In the genomic region with DNA sequence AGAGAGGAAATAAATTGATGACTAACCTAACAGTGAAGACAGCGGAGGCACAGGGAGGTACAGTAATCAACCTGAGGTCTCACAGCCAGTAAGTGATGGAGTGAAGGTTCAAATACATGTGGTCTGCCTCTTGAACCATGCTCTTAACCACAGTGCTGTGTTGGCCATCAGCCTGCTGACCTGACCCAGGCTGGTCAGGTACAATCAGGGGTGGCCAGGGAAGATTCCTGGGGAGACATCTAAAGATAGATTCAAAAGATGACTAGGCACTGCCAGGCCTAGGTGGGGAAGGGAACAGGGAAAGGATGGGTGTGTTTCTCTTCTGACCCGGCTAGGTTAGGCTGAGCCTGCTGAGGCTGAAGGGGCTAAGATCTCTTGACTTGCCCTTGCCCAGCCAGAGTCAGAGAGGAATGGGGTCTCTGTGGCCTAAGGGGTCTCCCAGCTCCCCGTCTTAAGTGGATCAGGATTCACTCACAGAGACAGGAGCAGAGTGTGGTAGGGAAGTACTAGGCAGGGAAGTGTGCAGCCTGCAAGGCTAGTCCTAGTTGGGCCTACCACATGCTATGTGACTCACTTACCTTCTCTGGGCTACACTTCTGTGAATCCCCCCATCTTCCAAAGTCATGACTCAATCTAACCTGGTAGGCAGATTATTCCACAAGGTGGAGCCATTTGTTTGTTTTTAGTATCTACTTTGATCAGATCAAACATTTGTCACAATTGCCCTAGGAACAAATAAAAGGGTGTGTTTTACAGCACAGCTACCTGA, we compare ENCODE assay signal across 8 cellular contexts. TPM values are rescaled to one million over a fixed set of nuclear protein-coding genes. Genes with fewer than 3 reads are reported as not detected.
A peak's percentile ranks its signal among the peaks of the same experiment; 100 is the strongest.
DNase-seq lines count a peak whose midpoint lies in the region; ATAC-seq, FAIRE-seq and TF ChIP-seq lines count a peak whose summit lies in the region.

No MANE protein-coding gene starts in this region.

- H3K27ac Mint-ChIP-seq in activated naive CD8-positive, alpha-beta T cell treated with anti-CD3 and anti-CD28 coated beads, Interleukin-2, amount 10 ng/mL, durations not matched to agents 7 days and 5 days, result peak overlapping the region; percentile 33

- H3K9me3 Mint-ChIP-seq in activated naive CD8-positive, alpha-beta T cell treated with anti-CD3 and anti-CD28 coated beads, Interleukin-2, amount 10 ng/mL, durations not matched to agents 7 days and 5 days, result no peaks in the 10 kb centered on the region

- DNase-seq in D721Med (ENCODE audit: insufficient read length, low spot score), result no peak
- DNase-seq in HFF-Myc (ENCODE audit: extremely low read depth, low read depth), result peak; percentile 52
- DNase-seq in OCI-M1 (lab: John Stamatoyannopoulos, UW), result peak; percentile 82
- DNase-seq in activated naive CD8-positive, alpha-beta T cell treated with anti-CD3 and anti-CD28 coated beads, Interleukin-2, amount 10 ng/mL, durations not matched to agents 7 days and 5 days, result no peak
- DNase-seq in iPS-NIHi11 (ENCODE audit: low spot score), result peak; percentile 46
- peak; percentile 36 to 38 for DNase-seq in stimulated activated CD8-positive, alpha-beta memory T cell treated with anti-CD3 and anti-CD28 coated beads, Interleukin-7, amount 100 ng/mL, for 4 hours (ENCODE audit: low read depth in 2 of 2)
- no peak for DNase-seq in NCI-H2107 (lab: John Stamatoyannopoulos, UW)

- no peak overlapping the region for H3K4me3 Mint-ChIP-seq in activated naive CD8-positive, alpha-beta T cell treated with anti-CD3 and anti-CD28 coated beads, Interleukin-2, amount 10 ng/mL, durations not matched to agents 7 days and 5 days

- POLR2A ChIA-PET in activated naive CD8-positive, alpha-beta T cell treated with anti-CD3 and anti-CD28 coated beads, Interleukin-2, amount 10 ng/mL, durations not matched to agents 7 days and 5 days (lab: Charles Lee), result interaction anchor here (1.4 to 1.6 kb wide), 2 partner anchors 21 to 118 kb away, joined by 4 to 6 read pairs; no protein-coding TSS in a partner anchor

- H3K4me3 ChIP-seq in HFF-Myc (replicated peaks; ENCODE audit: low read depth, low read length), result no peak overlapping the region

- no peak for FAIRE-seq in D721Med (lab: Jason Lieb, UNC)

- H3K27me3 Mint-ChIP-seq in activated naive CD8-positive, alpha-beta T cell treated with anti-CD3 and anti-CD28 coated beads, Interleukin-2, amount 10 ng/mL, durations not matched to agents 7 days and 5 days, result no peaks in the 10 kb centered on the region

- H3K36me3 Mint-ChIP-seq in activated naive CD8-positive, alpha-beta T cell treated with anti-CD3 and anti-CD28 coated beads, Interleukin-2, amount 10 ng/mL, durations not matched to agents 7 days and 5 days, result peaks cover 8% of the 10 kb centered on the region

- ATAC-seq in activated naive CD8-positive, alpha-beta T cell treated with anti-CD3 and anti-CD28 coated beads, Interleukin-2, amount 10 ng/mL, durations not matched to agents 7 days and 5 days (ENCODE audit: low read depth), result peak; percentile 70
- no peak for ATAC-seq in HG03342 (IDR thresholded peaks at IDR 0.05; ENCODE audit: unreplicated experiment)

- peak; percentile 61 for TF ChIP-seq CTCF in D721Med (IDR thresholded peaks at IDR 0.05; ENCODE audit: insufficient read depth, missing control alignments)
- peak; percentile 45 for TF ChIP-seq CTCF in HFF-Myc (IDR thresholded peaks at IDR 0.05; ENCODE audit: low read depth, low read length, missing control alignments)

- H3K4me1 Mint-ChIP-seq in activated naive CD8-positive, alpha-beta T cell treated with anti-CD3 and anti-CD28 coated beads, Interleukin-2, amount 10 ng/mL, durations not matched to agents 7 days and 5 days, result peaks cover 18% of the 10 kb centered on the region

RNA-seq across cellular contexts. Expression of a gene that starts 10.4 kb away (rescaled TPM):
- 100 to 1,000 TPM; 108 to 109 TPM for total RNA-seq in activated naive CD8-positive, alpha-beta T cell treated with anti-CD3 and anti-CD28 coated beads, Interleukin-2, amount 10 ng/mL, durations not matched to agents 7 days and 5 days

RNA-seq across cellular contexts. Expression of a gene that starts 22.0 kb away (rescaled TPM):
- 10 to 100 TPM; 28.2 to 29.2 TPM for total RNA-seq in activated naive CD8-positive, alpha-beta T cell treated with anti-CD3 and anti-CD28 coated beads, Interleukin-2, amount 10 ng/mL, durations not matched to agents 7 days and 5 days

Comparison
In these comparisons a context has a peak if more than half of its experiments do, and no peak if none do; other contexts are left out.
1. DNase-seq: peak in HFF-Myc (single experiment), OCI-M1 (single experiment), iPS-NIHi11 (single experiment) and stimulated activated CD8-positive, alpha-beta memory T cell treated with anti-CD3 and anti-CD28 coated beads, Interleukin-7, amount 100 ng/mL, for 4 hours (2 of 2); none in D721Med (single experiment), activated naive CD8-positive, alpha-beta T cell treated with anti-CD3 and anti-CD28 coated beads, Interleukin-2, amount 10 ng/mL, durations not matched to agents 7 days and 5 days (single experiment) and NCI-H2107 (single experiment).